Comparison of ENCODE assay signal across 1 cellular context in genomic region chr6:75524322-75524972, GRCh38.
TF ChIP-seq lines count a peak whose summit lies in the region.

No MANE protein-coding gene starts in this region.

TF ChIP-seq in HepG2, 621 proteins besides CTCF, POLR2A, EP300 and RAD21 (continued from another document and continues in another):
- no peak for TF ChIP-seq HIVEP1 (CRISPR knock-in tag; IDR thresholded peaks at IDR 0.05)
- no peak for TF ChIP-seq SP2 (CRISPR knock-in tag; IDR thresholded peaks at IDR 0.05)
- no peak for TF ChIP-seq ZBTB33 (CRISPR knock-in tag; IDR thresholded peaks at IDR 0.05)
- no peak for TF ChIP-seq RFX5 (IDR thresholded peaks at IDR 0.05; ENCODE audit: low read depth, low read length)
- TF ChIP-seq CENPT (CRISPR knock-in tag; IDR thresholded peaks at IDR 0.05; ENCODE audit: low read depth): no peak
- no peak for TF ChIP-seq MBNL3 (CRISPR knock-in tag; conservative IDR thresholded peaks at IDR 0.05)
- no peak for TF ChIP-seq ZNF629 (CRISPR knock-in tag; conservative IDR thresholded peaks at IDR 0.05)
- TF ChIP-seq ZNF615 (CRISPR knock-in tag; IDR thresholded peaks at IDR 0.05; ENCODE audit: borderline replicate concordance): no peak
- TF ChIP-seq MED1 (CRISPR knock-in tag; IDR thresholded peaks at IDR 0.05): peak; percentile 67
- peak; percentile 82 for TF ChIP-seq ZNF609 (CRISPR knock-in tag; IDR thresholded peaks at IDR 0.05; ENCODE audit: borderline replicate concordance)
- no peak for TF ChIP-seq PAWR (CRISPR knock-in tag; IDR thresholded peaks at IDR 0.05; ENCODE audit: borderline replicate concordance)
- no peak for TF ChIP-seq ATF1 (CRISPR knock-in tag; IDR thresholded peaks at IDR 0.05)
- TF ChIP-seq BCL6 (CRISPR knock-in tag; IDR thresholded peaks at IDR 0.05): peak; percentile 98
- TF ChIP-seq ZBTB34 (CRISPR knock-in tag; IDR thresholded peaks at IDR 0.05): no peak; the same call in 1 of the 2 replicates
- no peak for TF ChIP-seq SP140L (CRISPR knock-in tag; IDR thresholded peaks at IDR 0.05; ENCODE audit: borderline replicate concordance)
- TF ChIP-seq TEAD2 (CRISPR knock-in tag; IDR thresholded peaks at IDR 0.05): no peak
- no peak for TF ChIP-seq HMGXB3 (CRISPR knock-in tag; IDR thresholded peaks at IDR 0.05; ENCODE audit: borderline replicate concordance)
- TF ChIP-seq MED13 (CRISPR knock-in tag; IDR thresholded peaks at IDR 0.05): no peak
- no peak for TF ChIP-seq HMGXB4 (CRISPR knock-in tag; IDR thresholded peaks at IDR 0.05; ENCODE audit: borderline replicate concordance in 1 of 2, low read depth in 1 of 2)
- peak; percentile 91 for TF ChIP-seq HHEX (CRISPR knock-in tag; IDR thresholded peaks at IDR 0.05)
- no peak for TF ChIP-seq ZFX (CRISPR knock-in tag; IDR thresholded peaks at IDR 0.05; ENCODE audit: low read depth)
- peak; percentile 79; the same call in 1 of the 2 replicates for TF ChIP-seq ZBTB20 (CRISPR knock-in tag; IDR thresholded peaks at IDR 0.05; ENCODE audit: borderline replicate concordance, low read depth)
- TF ChIP-seq ZMAT3 (CRISPR knock-in tag; conservative IDR thresholded peaks at IDR 0.05): no peak
- TF ChIP-seq ATRX (CRISPR knock-in tag; IDR thresholded peaks at IDR 0.05; ENCODE audit: borderline replicate concordance): no peak
- TF ChIP-seq ZNF607 (CRISPR knock-in tag; IDR thresholded peaks at IDR 0.05; ENCODE audit: borderline replicate concordance): no peak
- no peak for TF ChIP-seq ZNF329 (CRISPR knock-in tag; IDR thresholded peaks at IDR 0.05; ENCODE audit: low read depth)
- TF ChIP-seq SETDB1 (CRISPR knock-in tag; IDR thresholded peaks at IDR 0.05; ENCODE audit: borderline replicate concordance): no peak
- peak; percentile 25 for TF ChIP-seq ASH2L (IDR thresholded peaks at IDR 0.05; ENCODE audit: insufficient read length, low read depth, low read length)
- TF ChIP-seq HOXA9 (CRISPR knock-in tag; IDR thresholded peaks at IDR 0.05; ENCODE audit: borderline replicate concordance): no peak
- no peak for TF ChIP-seq ZNF639 (CRISPR knock-in tag; conservative IDR thresholded peaks at IDR 0.05)
- TF ChIP-seq NBN (conservative IDR thresholded peaks at IDR 0.05): no peak
- TF ChIP-seq ZNF670 (CRISPR knock-in tag; IDR thresholded peaks at IDR 0.05; ENCODE audit: borderline replicate concordance): no peak
- peak; percentile 81; the same call in 1 of the 2 replicates for TF ChIP-seq MIXL1 (CRISPR knock-in tag; IDR thresholded peaks at IDR 0.05)
- TF ChIP-seq CHD4 (IDR thresholded peaks at IDR 0.05; ENCODE audit: borderline replicate concordance, low read length): no peak
- peak; percentile 83 for TF ChIP-seq SMAD3 (CRISPR knock-in tag; IDR thresholded peaks at IDR 0.05)
- no peak for TF ChIP-seq RFX3 (CRISPR knock-in tag; IDR thresholded peaks at IDR 0.05)
- TF ChIP-seq GABPA (IDR thresholded peaks at IDR 0.05; ENCODE audit: low read depth, low read length): no peak
- no peak for TF ChIP-seq GABPA (CRISPR knock-in tag; IDR thresholded peaks at IDR 0.05; ENCODE audit: low read depth)
- TF ChIP-seq SOX6 (IDR thresholded peaks at IDR 0.05): no peak
- TF ChIP-seq SOX6 (CRISPR knock-in tag; IDR thresholded peaks at IDR 0.05): peak; percentile 81
- no peak for TF ChIP-seq MLLT10 (CRISPR knock-in tag; IDR thresholded peaks at IDR 0.05)
- TF ChIP-seq ARNT (IDR thresholded peaks at IDR 0.05): no peak
- TF ChIP-seq TMF1 (CRISPR knock-in tag; IDR thresholded peaks at IDR 0.05; ENCODE audit: low read depth): no peak
- TF ChIP-seq THAP7 (CRISPR knock-in tag; IDR thresholded peaks at IDR 0.05): no peak
- TF ChIP-seq PCBP1 (IDR thresholded peaks at IDR 0.05; ENCODE audit: borderline replicate concordance, low read depth, low read length): no peak
- TF ChIP-seq FOXJ3 (CRISPR knock-in tag; IDR thresholded peaks at IDR 0.05; ENCODE audit: borderline replicate concordance): peak; percentile 64; the same call in 1 of the 2 replicates
- TF ChIP-seq MEF2D (CRISPR knock-in tag; IDR thresholded peaks at IDR 0.05): no peak
- no peak for TF ChIP-seq ZNF563 (CRISPR knock-in tag; IDR thresholded peaks at IDR 0.05)
- TF ChIP-seq MLX (CRISPR knock-in tag; IDR thresholded peaks at IDR 0.05): peak; percentile 98
- TF ChIP-seq ETV5 (CRISPR knock-in tag; IDR thresholded peaks at IDR 0.05; ENCODE audit: borderline replicate concordance): peak; percentile 40; the same call in 1 of the 2 replicates
- TF ChIP-seq ZNF556 (CRISPR knock-in tag; IDR thresholded peaks at IDR 0.05; ENCODE audit: borderline replicate concordance): no peak
- TF ChIP-seq FOXK1 (CRISPR knock-in tag; IDR thresholded peaks at IDR 0.05; ENCODE audit: borderline replicate concordance, low read depth): peak; percentile 58; the same call in 1 of the 2 replicates
- TF ChIP-seq E2F2 (CRISPR knock-in tag; IDR thresholded peaks at IDR 0.05; ENCODE audit: borderline replicate concordance): no peak
